In genomic region chr5:56415356-56415765, GRCh38 we compare ENCODE assay signal across 8 cellular contexts.
DNase-seq lines count a peak whose midpoint lies in the region; ATAC-seq and TF ChIP-seq lines count a peak whose summit lies in the region.

No MANE protein-coding gene starts in this region.

- no peaks in the 10 kb centered on the region for H3K36me3 Mint-ChIP-seq in progenitor cell of endocrine pancreas (ENCODE audit: insufficient read depth)
- peaks cover 25% of the 10 kb centered on the region for H3K36me3 Mint-ChIP-seq in glutamatergic neuron (ENCODE audit: unreplicated experiment)

- CTCF ChIA-PET in GM10248 (lab: Yijun Ruan, JAX): interaction anchor here (1.2 to 2.6 kb wide), 2 partner anchors 12 to 65 kb away, joined by 3 to 10 read pairs; no protein-coding TSS in a partner anchor

- POLR2A ChIA-PET in GM10248 (lab: Yijun Ruan, JAX): no interaction called here

- no peaks in the 10 kb centered on the region for H3K27me3 ChIP-seq in MG63

- H3K27me3 Mint-ChIP-seq in progenitor cell of endocrine pancreas (peaks cover 5% of the 10 kb centered on the region), glutamatergic neuron (ENCODE audit: unreplicated experiment) (no peaks in the 10 kb centered on the region)

- peak; percentile 63 for ATAC-seq in GM21737 (IDR thresholded peaks at IDR 0.05; ENCODE audit: unreplicated experiment)

- peak overlapping the region; percentile 29 for H3K27ac Mint-ChIP-seq in progenitor cell of endocrine pancreas
- no peak overlapping the region for H3K27ac Mint-ChIP-seq in glutamatergic neuron (ENCODE audit: unreplicated experiment)

- TF ChIP-seq CTCF in GM10248 (IDR thresholded peaks at IDR 0.05; ENCODE audit: control extremely low read depth, extremely low read depth, low read depth, missing control alignments) (no peak), progenitor cell of endocrine pancreas (IDR thresholded peaks at IDR 0.05; ENCODE audit: unreplicated experiment) (no peak), glutamatergic neuron (IDR thresholded peaks at IDR 0.05; ENCODE audit: partially characterized antibody, unreplicated experiment) (no peak)

- no peak overlapping the region for H3K4me3 ChIP-seq in MG63

- H3K4me3 Mint-ChIP-seq in progenitor cell of endocrine pancreas (ENCODE audit: low read depth) (no peak overlapping the region), glutamatergic neuron (ENCODE audit: unreplicated experiment) (no peak overlapping the region)

- peaks cover 4% of the 10 kb centered on the region for H3K9me3 ChIP-seq in MG63

- H3K36me3 ChIP-seq in MG63: no peaks in the 10 kb centered on the region

- DNase-seq in GM10248 (ENCODE audit: extremely low spot score) (peak; percentile 61), MG63 (peak; percentile 25), dermis blood vessel endothelial cell (peak; percentile 2), progenitor cell of endocrine pancreas (ENCODE audit: low spot score, unreplicated experiment) (no peak), NCI-H1436 (lab: John Stamatoyannopoulos, UW) (no peak), DMS 273 (lab: John Stamatoyannopoulos, UW; ENCODE audit: unreplicated experiment) (no peak), glutamatergic neuron (no peak)

- H3K4me1 Mint-ChIP-seq in progenitor cell of endocrine pancreas (ENCODE audit: low read depth): peaks cover 14% of the 10 kb centered on the region
- no peaks in the 10 kb centered on the region for H3K4me1 Mint-ChIP-seq in glutamatergic neuron (ENCODE audit: low read depth, unreplicated experiment)

- peaks cover 6% of the 10 kb centered on the region for H3K9me3 Mint-ChIP-seq in progenitor cell of endocrine pancreas (ENCODE audit: low read depth)
- peaks cover 4% of the 10 kb centered on the region for H3K9me3 Mint-ChIP-seq in glutamatergic neuron (ENCODE audit: unreplicated experiment)

Comparison
In these comparisons a context has a peak if more than half of its experiments do, and no peak if none do; other contexts are left out.
1. DNase-seq: peak in GM10248 (single experiment), MG63 (single experiment) and dermis blood vessel endothelial cell (single experiment); none in progenitor cell of endocrine pancreas (single experiment), NCI-H1436 (single experiment), DMS 273 (single experiment) and glutamatergic neuron (single experiment).